ENCODE assay signal across 32 cellular contexts in the genomic region with DNA sequence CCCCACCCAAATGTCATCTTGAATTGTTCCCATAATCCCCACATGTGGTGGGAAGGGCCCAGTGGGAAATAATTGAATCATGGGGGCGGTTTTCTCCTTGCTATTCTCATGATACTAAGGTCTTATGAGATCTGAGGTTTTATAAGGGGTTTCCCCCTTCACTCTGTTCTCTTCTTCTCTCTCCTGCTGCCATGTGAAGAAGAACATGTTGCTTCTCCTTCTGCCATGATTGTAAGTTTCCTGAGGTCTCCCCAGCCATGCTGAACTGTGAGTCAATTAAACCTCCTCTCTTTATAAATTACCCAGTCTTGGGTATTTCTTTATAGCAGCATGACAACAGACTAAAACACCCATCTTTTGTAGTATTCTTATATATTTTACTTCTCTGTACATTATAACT.
"Had no signal": no experiment of that assay in that cellular context is flagged by ENCODE, and none has a peak within 500 bp of the region (broad histone marks: within the 10 kb centered on the region; RNA-seq: fewer than 3 reads in every experiment).

No MANE protein-coding gene starts in this region.

- H3K9me3 ChIP-seq: esophagus muscularis mucosa, gastrocnemius medialis had no signal

- H3K4me1 Mint-ChIP-seq: activated CD4-positive, alpha-beta T cell treated with anti-CD3 and anti-CD28 coated beads, Interleukin-2, amount 10 ng/mL, durations not matched to agents 24 days and 14 days; activated CD8-positive, alpha-beta memory T cell treated with anti-CD3 and anti-CD28 coated beads, Interleukin-2, amount 10 ng/mL, durations not matched to agents 7 days and 5 days; activated naive CD4-positive, alpha-beta T cell treated with anti-CD3 and anti-CD28 coated beads, Interleukin-2, amount 50 U/mL, for 24 hours; activated naive CD8-positive, alpha-beta T cell treated with anti-CD3 and anti-CD28 coated beads, Interleukin-2, amount 10 ng/mL, durations not matched to agents 7 days and 5 days; central memory CD8-positive, alpha-beta T cell; endodermal cell had no signal

- ATAC-seq: activated CD4-positive, alpha-beta T cell treated with anti-CD3 and anti-CD28 coated beads for 36 hours; activated CD8-positive, alpha-beta memory T cell treated with anti-CD3 and anti-CD28 coated beads, Interleukin-2, amount 10 ng/mL, durations not matched to agents 7 days and 5 days; activated CD8-positive, alpha-beta T cell treated with anti-CD3 and anti-CD28 coated beads, Interleukin-2, amount 10 ng/mL, durations not matched to agents 7 days and 5 days; activated T-cell treated with anti-CD3 and anti-CD28 coated beads, Interleukin-2, amount 50 U/mL, for 72 hours; foreskin keratinocyte; gastrocnemius medialis; heart left ventricle had no signal

- DNase-seq: activated CD4-positive, alpha-beta memory T cell treated with anti-CD3 and anti-CD28 coated beads for 36 hours; activated CD4-positive, alpha-beta T cell treated with anti-CD3 and anti-CD28 coated beads for 36 hours; activated CD4-positive, alpha-beta T cell treated with anti-CD3 and anti-CD28 coated beads, Interleukin-2, amount 10 ng/mL, durations not matched to agents 24 days and 14 days; activated CD4-positive, CD25-positive, alpha-beta regulatory T cell; activated CD4-positive, CD25-positive, alpha-beta regulatory T cell treated with anti-CD3 and anti-CD28 coated beads, Interleukin-2, amount 50 U/mL, for 72 hours; activated CD8-positive, alpha-beta memory T cell treated with anti-CD3 and anti-CD28 coated beads, Interleukin-2, amount 10 ng/mL, durations not matched to agents 7 days and 5 days; activated CD8-positive, alpha-beta memory T cell treated with anti-CD3 and anti-CD28 coated beads, Interleukin-2, amount 50 U/mL, for 48 hours; activated CD8-positive, alpha-beta T cell treated with anti-CD3 and anti-CD28 coated beads, Interleukin-2, amount 10 ng/mL, durations not matched to agents 7 days and 5 days; activated gamma-delta T cell; activated naive CD4-positive, alpha-beta T cell; activated naive CD8-positive, alpha-beta T cell treated with anti-CD3 and anti-CD28 coated beads, Interleukin-2, amount 10 ng/mL, durations not matched to agents 7 days and 5 days; activated T-cell treated with anti-CD3 and anti-CD28 coated beads for 4 hours; activated T-cell treated with anti-CD3 and anti-CD28 coated beads, Interleukin-2, amount 50 U/mL, for 24 hours; activated T-cell treated with anti-CD3 and anti-CD28 coated beads, Interleukin-2, amount 50 U/mL, for 72 hours; amniotic stem cell; anterior cingulate cortex; brain microvascular endothelial cell; dorsolateral prefrontal cortex; effector memory CD4-positive, alpha-beta T cell; endodermal cell; foreskin keratinocyte; gastrocnemius medialis; glutamatergic neuron; heart left ventricle; T-helper 2 cell had no signal

- H3K27ac ChIP-seq: brain microvascular endothelial cell, coronary artery, dorsolateral prefrontal cortex, esophagus muscularis mucosa, foreskin keratinocyte, gastrocnemius medialis, heart left ventricle had no signal

- H3K4me3 Mint-ChIP-seq: activated CD4-positive, alpha-beta memory T cell treated with anti-CD3 and anti-CD28 coated beads for 36 hours; activated CD4-positive, alpha-beta T cell treated with anti-CD3 and anti-CD28 coated beads for 36 hours; activated CD4-positive, alpha-beta T cell treated with anti-CD3 and anti-CD28 coated beads, Interleukin-2, amount 10 ng/mL, durations not matched to agents 24 days and 14 days; activated CD8-positive, alpha-beta memory T cell treated with anti-CD3 and anti-CD28 coated beads, Interleukin-2, amount 10 ng/mL, durations not matched to agents 7 days and 5 days; activated CD8-positive, alpha-beta T cell treated with anti-CD3 and anti-CD28 coated beads, Interleukin-2, amount 10 ng/mL, durations not matched to agents 7 days and 5 days; activated naive CD4-positive, alpha-beta T cell treated with anti-CD3 and anti-CD28 coated beads, Interleukin-2, amount 50 U/mL, for 24 hours; activated naive CD8-positive, alpha-beta T cell treated with anti-CD3 and anti-CD28 coated beads, Interleukin-2, amount 10 ng/mL, durations not matched to agents 7 days and 5 days; activated T-cell treated with anti-CD3 and anti-CD28 coated beads, Interleukin-2, amount 50 U/mL, for 24 hours; activated T-cell treated with anti-CD3 and anti-CD28 coated beads, Interleukin-2, amount 50 U/mL, for 72 hours; central memory CD8-positive, alpha-beta T cell; dendritic cell treated with granulocyte-macrophage colony-stimulating factor and Interleukin-4, amounts not matched to agents 40 ng/mL and 50 ng/mL, for 4 days; endodermal cell had no signal

- FAIRE-seq: astrocyte, bronchial epithelial cell had no signal

- H3K27ac Mint-ChIP-seq: activated CD4-positive, alpha-beta memory T cell treated with anti-CD3 and anti-CD28 coated beads for 36 hours; activated CD4-positive, alpha-beta T cell treated with anti-CD3 and anti-CD28 coated beads for 36 hours; activated CD4-positive, alpha-beta T cell treated with anti-CD3 and anti-CD28 coated beads, Interleukin-2, amount 10 ng/mL, durations not matched to agents 24 days and 14 days; activated CD8-positive, alpha-beta memory T cell treated with anti-CD3 and anti-CD28 coated beads, Interleukin-2, amount 10 ng/mL, durations not matched to agents 7 days and 5 days; activated CD8-positive, alpha-beta T cell treated with anti-CD3 and anti-CD28 coated beads, Interleukin-2, amount 10 ng/mL, durations not matched to agents 7 days and 5 days; activated naive CD4-positive, alpha-beta T cell treated with anti-CD3 and anti-CD28 coated beads, Interleukin-2, amount 50 U/mL, for 24 hours; activated naive CD8-positive, alpha-beta T cell treated with anti-CD3 and anti-CD28 coated beads, Interleukin-2, amount 10 ng/mL, durations not matched to agents 7 days and 5 days; activated T-cell treated with anti-CD3 and anti-CD28 coated beads, Interleukin-2, amount 50 U/mL, for 24 hours; activated T-cell treated with anti-CD3 and anti-CD28 coated beads, Interleukin-2, amount 50 U/mL, for 72 hours; dendritic cell treated with granulocyte-macrophage colony-stimulating factor and Interleukin-4, amounts not matched to agents 40 ng/mL and 50 ng/mL, for 4 days; endodermal cell had no signal

- H3K36me3 ChIP-seq: brain microvascular endothelial cell, esophagus muscularis mucosa, gastrocnemius medialis, heart left ventricle had no signal

- H3K9me3 Mint-ChIP-seq: endodermal cell had no signal

- H3K4me3 ChIP-seq: coronary artery, dorsolateral prefrontal cortex, esophagus muscularis mucosa, gastrocnemius medialis, heart left ventricle had no signal

- H3K27me3 Mint-ChIP-seq: dendritic cell treated with granulocyte-macrophage colony-stimulating factor and Interleukin-4, amounts not matched to agents 40 ng/mL and 50 ng/mL, for 4 days had no signal

- H3K27me3 ChIP-seq: brain microvascular endothelial cell, esophagus muscularis mucosa, foreskin keratinocyte, gastrocnemius medialis, heart left ventricle had no signal
